7 cellular contexts compared by ENCODE assay signal in the genomic region with DNA sequence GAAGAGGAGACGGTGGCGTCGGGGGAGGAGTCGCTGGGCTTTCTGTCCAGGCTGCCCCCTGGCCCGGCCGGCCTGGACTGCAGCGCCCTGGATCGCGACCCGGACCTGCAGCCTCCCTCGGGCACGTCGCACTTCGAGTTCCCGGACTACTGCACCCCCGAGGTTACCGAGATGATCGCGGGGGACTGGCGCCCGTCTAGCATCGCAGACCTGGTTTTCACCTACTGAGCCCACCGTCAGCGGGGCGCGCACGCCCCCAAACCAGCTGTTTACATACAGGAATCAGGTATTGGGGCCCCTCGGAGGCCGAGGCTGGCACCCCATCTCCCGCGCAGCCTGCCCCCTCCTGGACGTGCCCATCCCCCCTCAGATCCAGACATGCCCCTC. TPM values are rescaled to one million over a fixed set of nuclear protein-coding genes. Genes with fewer than 3 reads are reported as not detected.
DNase-seq lines count a peak whose midpoint lies in the region; ATAC-seq and TF ChIP-seq lines count a peak whose summit lies in the region.

No MANE protein-coding gene starts in this region.

- TF ChIP-seq CTCF in GM12864 (IDR thresholded peaks at IDR 0.05; ENCODE audit: low read depth, low read length, missing control alignments) (no peak), OCI-LY1 (IDR thresholded peaks at IDR 0.05; ENCODE audit: low read length) (no peak)

- DNase-seq in GM12864 (ENCODE audit: low read depth) (no peak), dermis blood vessel endothelial cell (peak; percentile 45), DMS153 treated with DMSO at 0.1 percent for 48 hours (lab: John Stamatoyannopoulos, UW; ENCODE audit: unreplicated experiment) (no peak), NCI-H446 (lab: John Stamatoyannopoulos, UW) (no peak)

- ATAC-seq in esophagus mucosa = no peak

- no peaks in the 10 kb centered on the region for H3K27me3 ChIP-seq in OCI-LY1 (ENCODE audit: insufficient read depth, low read length)
- no peaks in the 10 kb centered on the region for H3K27me3 ChIP-seq in mucosa of stomach (ENCODE audit: control insufficient read depth, insufficient read depth, low read length)

- H3K9me3 ChIP-seq in OCI-LY1 (ENCODE audit: low read length) (no peaks in the 10 kb centered on the region), mucosa of stomach (ENCODE audit: control insufficient read depth, low read length) (no peaks in the 10 kb centered on the region)

- no peaks in the 10 kb centered on the region for H3K9me2 ChIP-seq in OCI-LY1 (ENCODE audit: low read depth, low read length)

- H3K79me2 ChIP-seq in OCI-LY1 (ENCODE audit: insufficient read depth, low read length) = no peaks in the 10 kb centered on the region

- peak overlapping the region; percentile 85 for H3K4me2 ChIP-seq in OCI-LY1 (ENCODE audit: low read length)

- H3K36me3 ChIP-seq in OCI-LY1 (ENCODE audit: insufficient read depth, low read length) = peaks cover 4% of the 10 kb centered on the region; the same call in 1 of the 2 replicates
- H3K36me3 ChIP-seq in mucosa of stomach (ENCODE audit: control insufficient read depth, insufficient read depth, low read length) = no peaks in the 10 kb centered on the region

- H3K9ac ChIP-seq in OCI-LY1 (ENCODE audit: low read length) = peak overlapping the region; percentile 72
- no peak overlapping the region for H3K9ac ChIP-seq in mucosa of stomach (ENCODE audit: low read length)

- peak overlapping the region; percentile 85 for H3K27ac ChIP-seq in OCI-LY1 (ENCODE audit: low read depth, low read length, poor library complexity, severe bottlenecking)

- H3K4me1 ChIP-seq in OCI-LY1 (ENCODE audit: insufficient read depth, low read length, severe bottlenecking) = peaks cover 36% of the 10 kb centered on the region
- peaks cover 5% of the 10 kb centered on the region for H3K4me1 ChIP-seq in mucosa of stomach (ENCODE audit: control insufficient read depth, insufficient read depth, low read length)

- H3F3A ChIP-seq in OCI-LY1 (ENCODE audit: insufficient read depth, low read length) = no peaks in the 10 kb centered on the region

- H3K4me3 ChIP-seq in GM12864 (ENCODE audit: low read depth, low read length) = peak overlapping the region; percentile 76
- H3K4me3 ChIP-seq in OCI-LY1 (ENCODE audit: low read depth, low read length, poor library complexity, severe bottlenecking) = peak overlapping the region; percentile 70
- peak overlapping the region; percentile 22 for H3K4me3 ChIP-seq in mucosa of stomach (ENCODE audit: low read length)

- H2AFZ ChIP-seq in OCI-LY1 (ENCODE audit: low read length) = no peak overlapping the region

- H4K20me1 ChIP-seq in OCI-LY1 (ENCODE audit: insufficient read depth, low read length) = no peaks in the 10 kb centered on the region

RNA-seq across cellular contexts. Expression of gene SOX12, which starts 1.3 kb away (rescaled TPM):
- 4.4 and 8.1 TPM in 2 replicates for total RNA-seq in dermis blood vessel endothelial cell
- total RNA-seq in esophagus mucosa = 4.5 TPM

RNA-seq across cellular contexts. Expression of gene NRSN2, which starts 20.3 kb away (rescaled TPM):
- total RNA-seq in dermis blood vessel endothelial cell = 18.0 and 40.2 TPM in 2 replicates
- 7.1 TPM for total RNA-seq in esophagus mucosa

RNA-seq across cellular contexts. Expression of gene ZCCHC3, which starts 29.3 kb away (rescaled TPM):
- total RNA-seq in dermis blood vessel endothelial cell (18.8 and 23.8 TPM in 2 replicates), esophagus mucosa (6.2 TPM)

RNA-seq across cellular contexts. Expression of gene C20orf96, which starts 36.1 kb away (rescaled TPM):
- total RNA-seq in dermis blood vessel endothelial cell (3.2 and 6.7 TPM in 2 replicates), esophagus mucosa (2.0 TPM)

RNA-seq across cellular contexts. Expression of gene TRIB3, which starts 53.9 kb away (rescaled TPM):
- total RNA-seq in dermis blood vessel endothelial cell (49.2 and 62.1 TPM in 2 replicates), esophagus mucosa (58.0 TPM)

Comparison
In these comparisons a context has a peak if more than half of its experiments do, and no peak if none do; other contexts are left out.
1. H3K4me3 ChIP-seq: peak in every context shown above with its lines; median percentile 76 in GM12864; 70 in OCI-LY1; 22 in mucosa of stomach.